Comparison of ENCODE assay signal across 8 cellular contexts in genomic region chr22:41403532-41404318, GRCh38. TPM values are rescaled to one million over a fixed set of nuclear protein-coding genes. Genes with fewer than 3 reads are reported as not detected.
DNase-seq lines count a peak whose midpoint lies in the region; ATAC-seq, FAIRE-seq and TF ChIP-seq lines count a peak whose summit lies in the region.

No MANE protein-coding gene starts in this region.

- TF ChIP-seq POLR2A in GM12891 (IDR thresholded peaks at IDR 0.05; ENCODE audit: low read depth, low read length) = no peak

- TF ChIP-seq CTCF in choroid plexus epithelial cell (conservative IDR thresholded peaks at IDR 0.05; ENCODE audit: low read depth, low read length) = peak; percentile 97

- no peak overlapping the region for H3K4me3 ChIP-seq in choroid plexus epithelial cell (ENCODE audit: low read depth, low read length)

- ATAC-seq in HG03108 (IDR thresholded peaks at IDR 0.05; ENCODE audit: unreplicated experiment) (peak; percentile 67), HG02970 (IDR thresholded peaks at IDR 0.05; ENCODE audit: low FRiP score, unreplicated experiment) (no peak)

- DNase-seq in GM12891 (ENCODE audit: insufficient read length, low spot score) (peak; percentile 95), NCI-H524 treated with DMSO at 0.1 percent for 48 hours (lab: John Stamatoyannopoulos, UW) (peak; percentile 50), choroid plexus epithelial cell (ENCODE audit: low read depth) (peak; percentile 90), left kidney (ENCODE audit: low read depth, low spot score) (peak; percentile 90)
- peak; percentile 75 for DNase-seq in activated CD4-positive, alpha-beta T cell treated with anti-CD3 and anti-CD28 coated beads, Interleukin-2, amount 50 U/mL, for 1 hour
- peak; percentile 84 to 85 for DNase-seq in stimulated activated CD4-positive, alpha-beta T cell treated with anti-CD3 and anti-CD28 coated beads, Interleukin-2, amount 100 ng/mL, for 48 hours

- peak; percentile 99 for FAIRE-seq in GM12891 (lab: Jason Lieb, UNC)

TF ChIP-seq in GM12891, 5 proteins besides CTCF, POLR2A, EP300 and RAD21:
- TF ChIP-seq SPI1 (IDR thresholded peaks at IDR 0.05; ENCODE audit: low read depth, low read length) (no peak), PAX5 (IDR thresholded peaks at IDR 0.05; ENCODE audit: insufficient read depth, low read length, severe bottlenecking) (peak; percentile 4), POU2F2 (IDR thresholded peaks at IDR 0.05; ENCODE audit: low read depth, low read length) (no peak), TAF1 (IDR thresholded peaks at IDR 0.05; ENCODE audit: low read depth, low read length) (no peak), POLR2AphosphoS5 (IDR thresholded peaks at IDR 0.05; ENCODE audit: low read depth, low read length) (no peak)

RNA-seq across cellular contexts. Expression of gene TEF, which starts 22.0 kb away (rescaled TPM):
- polyA plus RNA-seq in GM12891 (2012; ENCODE audit: low read depth, missing spikeins) = 2.0 TPM

RNA-seq across cellular contexts. Expression of gene TOB2, which starts 42.9 kb away (rescaled TPM):
- 10.5 TPM for polyA plus RNA-seq in GM12891 (2012; ENCODE audit: low read depth, missing spikeins)
